Comparison of ENCODE assay signal across 32 cellular contexts in the genomic region with DNA sequence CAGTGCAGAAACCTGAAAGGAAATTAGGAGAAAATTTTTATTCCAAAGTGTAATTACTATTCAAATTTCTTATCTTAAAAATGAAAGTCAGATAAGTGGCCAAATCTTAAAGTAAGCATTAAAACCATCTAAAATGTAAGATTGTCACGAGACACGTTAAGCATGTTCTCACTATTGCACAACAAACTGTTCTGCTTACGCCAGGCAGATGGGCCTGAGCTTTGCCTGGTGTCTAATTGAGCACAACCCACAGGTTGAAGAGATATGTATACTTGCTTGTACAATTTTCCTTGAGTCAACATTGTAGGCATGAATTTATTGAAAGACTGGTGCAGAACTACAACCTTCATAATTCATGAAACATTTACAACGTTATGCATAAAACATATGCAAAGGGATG. TPM values are rescaled to one million over a fixed set of nuclear protein-coding genes. Genes with fewer than 3 reads are reported as not detected.
DNase-seq lines count a peak whose midpoint lies in the region; ATAC-seq and TF ChIP-seq lines count a peak whose summit lies in the region.
"Had no signal": no experiment of that assay in that cellular context is flagged by ENCODE, and none has a peak within 500 bp of the region (broad histone marks: within the 10 kb centered on the region; RNA-seq: fewer than 3 reads in every experiment).

No MANE protein-coding gene starts in this region.

- CTCF ChIA-PET in WTC11 (lab: Charles Lee): no interaction called here

- no peak overlapping the region for H3K4me3 Mint-ChIP-seq in WTC11
- H3K4me3 Mint-ChIP-seq: activated T-cell treated with anti-CD3 and anti-CD28 coated beads, Interleukin-2, amount 50 U/mL, for 72 hours; CD4-positive, alpha-beta memory T cell; stimulated activated naive CD8-positive, alpha-beta T cell treated with anti-CD3 and anti-CD28 coated beads, Interleukin-15, Interleukin-2, amounts not matched to agents 100 ng/mL and 50 ng/mL, for 24 hours had no signal

- intact Hi-C loops in left colon (cut with DNase I, micrococcal nuclease): no loop called here
- intact Hi-C loops in ascending aorta (cut with DNase I): no loop called here

- TF ChIP-seq CTCF in WTC11 (IDR thresholded peaks at IDR 0.05) (no peak), ascending aorta (IDR thresholded peaks at IDR 0.05) (no peak)

- DNase-seq in DMS53 (lab: John Stamatoyannopoulos, UW) (peak; percentile 21), DMS53 treated with DMSO at 0.1 percent for 48 hours (lab: John Stamatoyannopoulos, UW; ENCODE audit: unreplicated experiment) (no peak), WTC11 (ENCODE audit: low spot score) (no peak), left colon (no peak), superior temporal gyrus (ENCODE audit: extremely low spot score) (peak; percentile 12), ascending aorta (ENCODE audit: low spot score in 2 of 2) (no peak)
- DNase-seq: 8988T; activated CD4-positive, alpha-beta T cell treated with anti-CD3 and anti-CD28 coated beads, Interleukin-2, amount 50 U/mL, for 1 hour; activated naive CD4-positive, alpha-beta T cell; activated T-cell treated with anti-CD3 and anti-CD28 coated beads, Interleukin-2, amount 50 U/mL, for 72 hours; AML-193; CD4-positive, alpha-beta memory T cell; DMS79 treated with DMSO at 0.1 percent for 48 hours; effector CD4-positive, alpha-beta T cell; GF-D8; hippocampal formation; Karpas-422; left lung; mesendoderm; NCI-H146; sigmoid colon; stimulated activated CD4-positive, alpha-beta T cell treated with anti-CD3 and anti-CD28 coated beads, Interleukin-15, amount 100 ng/mL, for 24 hours had no signal

- H3K27me3 Mint-ChIP-seq in WTC11 (ENCODE audit: low read depth): peaks cover 47% of the 10 kb centered on the region

- H3K27me3 ChIP-seq in ascending aorta: peaks cover 6% of the 10 kb centered on the region

- H3K9me3 ChIP-seq in ascending aorta: no peaks in the 10 kb centered on the region
- H3K9me3 ChIP-seq: adrenal gland, breast epithelium, esophagus muscularis mucosa, gastroesophageal sphincter, left lung, sigmoid colon had no signal

- peaks cover 12% of the 10 kb centered on the region for H3K4me1 Mint-ChIP-seq in WTC11

- no peak for ATAC-seq in WTC11
- ATAC-seq in left colon: peak; percentile 22
- no peak for ATAC-seq in GM18909 (IDR thresholded peaks at IDR 0.05; ENCODE audit: poor library complexity, unreplicated experiment)
- no peak for ATAC-seq in HG03135 (IDR thresholded peaks at IDR 0.05; ENCODE audit: unreplicated experiment)
- ATAC-seq: activated T-cell treated with anti-CD3 and anti-CD28 coated beads, Interleukin-2, amount 50 U/mL, for 72 hours; gastroesophageal sphincter; left lung; Panc1 had no signal

- no peak overlapping the region for H3K27ac ChIP-seq in ascending aorta
- H3K27ac ChIP-seq: breast epithelium, esophagus muscularis mucosa, gastroesophageal sphincter, left lung, sigmoid colon had no signal

- POLR2A ChIA-PET in WTC11 (lab: Charles Lee): no interaction called here

- no peaks in the 10 kb centered on the region for H3K9me3 Mint-ChIP-seq in WTC11
- H3K9me3 Mint-ChIP-seq: activated T-cell treated with anti-CD3 and anti-CD28 coated beads, Interleukin-2, amount 50 U/mL, for 72 hours; stimulated activated naive CD8-positive, alpha-beta T cell treated with anti-CD3 and anti-CD28 coated beads, Interleukin-15, Interleukin-2, amounts not matched to agents 100 ng/mL and 50 ng/mL, for 24 hours had no signal

- H3K36me3 ChIP-seq in ascending aorta: no peaks in the 10 kb centered on the region
- H3K36me3 ChIP-seq: adrenal gland, breast epithelium, esophagus muscularis mucosa, gastroesophageal sphincter, left lung, sigmoid colon had no signal

- H3K4me3 ChIP-seq in ascending aorta: no peak overlapping the region
- H3K4me3 ChIP-seq: breast epithelium, esophagus muscularis mucosa, gastroesophageal sphincter, left lung, sigmoid colon had no signal

- no peaks in the 10 kb centered on the region for H3K36me3 Mint-ChIP-seq in WTC11
- H3K36me3 Mint-ChIP-seq: CD4-positive, alpha-beta memory T cell had no signal

- H3K4me1 ChIP-seq in ascending aorta: no peaks in the 10 kb centered on the region
- H3K4me1 ChIP-seq: breast epithelium, left lung had no signal

- no peak overlapping the region for H3K27ac Mint-ChIP-seq in WTC11
- H3K27ac Mint-ChIP-seq: activated T-cell treated with anti-CD3 and anti-CD28 coated beads, Interleukin-2, amount 50 U/mL, for 72 hours; CD4-positive, alpha-beta memory T cell; stimulated activated naive CD8-positive, alpha-beta T cell treated with anti-CD3 and anti-CD28 coated beads, Interleukin-15, Interleukin-2, amounts not matched to agents 100 ng/mL and 50 ng/mL, for 24 hours had no signal

TF ChIP-seq in WTC11, 78 proteins besides CTCF, POLR2A, EP300 and RAD21:
- TF ChIP-seq GABPB1 (CRISPR knock-in tag; IDR thresholded peaks at IDR 0.05) (peak; percentile 92), CBFB (CRISPR knock-in tag; IDR thresholded peaks at IDR 0.05; ENCODE audit: low read depth) (no peak)

RNA-seq across cellular contexts. Expression of gene RNF128, which starts 3.9 kb away (rescaled TPM):
- total RNA-seq in WTC11 (2021): 0.99 to 1.1 TPM (median 1.0 TPM) in 3 replicates
- 10 to 100 TPM; 37.1 to 43.0 TPM for total RNA-seq in left colon
- 0.32 TPM for total RNA-seq in ascending aorta
- total RNA-seq: activated T-cell treated with anti-CD3 and anti-CD28 coated beads, Interleukin-2, amount 50 U/mL, for 72 hours; NCI-H460; posterior vena cava had no signal

Comparison
In these comparisons a context has a peak if more than half of its experiments do, and no peak if none do; other contexts are left out.
1. DNase-seq: peak in DMS53 (single experiment) and superior temporal gyrus (single experiment); none in DMS53 treated with DMSO at 0.1 percent for 48 hours (single experiment), WTC11 (single experiment), left colon (0 of 2) and ascending aorta (0 of 2).
2. RNA of gene RNF128, which starts 3.9 kb away (total RNA-seq): 37.1 to 43.0 TPM in left colon; 0.99 to 1.1 TPM in WTC11 and 0.32 TPM in ascending aorta (single experiment); every median in the first group is over 10 times any median in the second.